1 cellular context compared by ENCODE assay signal in the genomic region with DNA sequence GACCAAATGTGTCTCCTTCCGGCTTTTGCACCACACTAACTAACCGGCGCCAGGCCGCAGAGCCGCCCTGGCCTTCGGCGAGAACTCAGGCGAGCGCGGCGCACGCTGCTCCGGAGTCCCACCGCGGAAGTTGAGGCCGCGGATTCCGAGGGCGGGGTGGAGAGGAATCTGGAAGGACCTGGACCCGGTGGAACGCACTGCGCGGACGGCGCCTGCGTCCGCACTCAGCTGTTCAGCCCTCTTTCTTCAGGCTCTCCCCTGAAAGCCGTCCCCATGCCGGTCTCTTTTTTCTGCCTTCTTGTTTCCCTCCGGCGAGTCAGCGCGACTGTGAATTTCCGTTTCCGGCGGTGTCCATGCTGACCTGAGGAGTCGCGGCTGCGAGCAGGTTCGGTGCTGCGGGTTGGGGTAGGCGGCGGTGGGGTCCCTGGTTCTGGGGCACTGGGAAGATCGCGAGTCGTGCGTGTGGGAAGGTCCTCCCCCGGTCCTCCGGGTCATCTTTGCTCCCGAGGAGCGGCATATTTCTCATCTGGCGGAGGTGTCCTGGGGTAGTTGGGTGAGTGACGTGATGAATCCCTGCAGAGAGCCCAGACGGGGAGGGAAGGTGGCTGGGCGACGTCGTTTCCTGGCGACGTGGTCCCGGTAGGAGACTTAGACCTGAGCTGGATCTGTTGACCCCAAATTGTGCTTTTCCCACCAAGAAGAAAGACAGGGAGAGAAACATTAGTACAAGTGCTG.
TF ChIP-seq lines count a peak whose summit lies in the region.

A gene with protein sequence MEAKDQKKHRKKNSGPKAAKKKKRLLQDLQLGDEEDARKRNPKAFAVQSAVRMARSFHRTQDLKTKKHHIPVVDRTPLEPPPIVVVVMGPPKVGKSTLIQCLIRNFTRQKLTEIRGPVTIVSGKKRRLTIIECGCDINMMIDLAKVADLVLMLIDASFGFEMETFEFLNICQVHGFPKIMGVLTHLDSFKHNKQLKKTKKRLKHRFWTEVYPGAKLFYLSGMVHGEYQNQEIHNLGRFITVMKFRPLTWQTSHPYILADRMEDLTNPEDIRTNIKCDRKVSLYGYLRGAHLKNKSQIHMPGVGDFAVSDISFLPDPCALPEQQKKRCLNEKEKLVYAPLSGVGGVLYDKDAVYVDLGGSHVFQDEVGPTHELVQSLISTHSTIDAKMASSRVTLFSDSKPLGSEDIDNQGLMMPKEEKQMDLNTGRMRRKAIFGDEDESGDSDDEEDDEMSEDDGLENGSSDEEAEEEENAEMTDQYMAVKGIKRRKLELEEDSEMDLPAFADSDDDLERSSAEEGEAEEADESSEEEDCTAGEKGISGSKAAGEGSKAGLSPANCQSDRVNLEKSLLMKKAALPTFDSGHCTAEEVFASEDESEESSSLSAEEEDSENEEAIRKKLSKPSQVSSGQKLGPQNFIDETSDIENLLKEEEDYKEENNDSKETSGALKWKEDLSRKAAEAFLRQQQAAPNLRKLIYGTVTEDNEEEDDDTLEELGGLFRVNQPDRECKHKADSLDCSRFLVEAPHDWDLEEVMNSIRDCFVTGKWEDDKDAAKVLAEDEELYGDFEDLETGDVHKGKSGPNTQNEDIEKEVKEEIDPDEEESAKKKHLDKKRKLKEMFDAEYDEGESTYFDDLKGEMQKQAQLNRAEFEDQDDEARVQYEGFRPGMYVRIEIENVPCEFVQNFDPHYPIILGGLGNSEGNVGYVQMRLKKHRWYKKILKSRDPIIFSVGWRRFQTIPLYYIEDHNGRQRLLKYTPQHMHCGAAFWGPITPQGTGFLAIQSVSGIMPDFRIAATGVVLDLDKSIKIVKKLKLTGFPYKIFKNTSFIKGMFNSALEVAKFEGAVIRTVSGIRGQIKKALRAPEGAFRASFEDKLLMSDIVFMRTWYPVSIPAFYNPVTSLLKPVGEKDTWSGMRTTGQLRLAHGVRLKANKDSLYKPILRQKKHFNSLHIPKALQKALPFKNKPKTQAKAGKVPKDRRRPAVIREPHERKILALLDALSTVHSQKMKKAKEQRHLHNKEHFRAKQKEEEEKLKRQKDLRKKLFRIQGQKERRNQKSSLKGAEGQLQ (plus strand): TSS at position 350 of the 735 bp plus-strand sequence. CDS start 1,600 bp downstream, outside the sequence.

TF ChIP-seq in HepG2, 621 proteins besides CTCF, POLR2A, EP300 and RAD21 (continued from another document and continues in another):
- no peak for TF ChIP-seq FOXP1 (IDR thresholded peaks at IDR 0.05)
- TF ChIP-seq FOXP1 (CRISPR knock-in tag; IDR thresholded peaks at IDR 0.05), result 0 out of 2 replicates have a peak, but pooled peaks have one; percentile 41
- TF ChIP-seq ZNF724P (CRISPR knock-in tag; IDR thresholded peaks at IDR 0.05; ENCODE audit: borderline replicate concordance), result no peak; the same call in 1 of the 2 replicates
- 0 out of 2 replicates have a peak, but pooled peaks have one; percentile 2 for TF ChIP-seq BHLHE40 (IDR thresholded peaks at IDR 0.05; ENCODE audit: low read length)
- TF ChIP-seq ZNF816 (CRISPR knock-in tag; IDR thresholded peaks at IDR 0.05; ENCODE audit: borderline replicate concordance), result peak; percentile 93; the same call in 1 of the 2 replicates
- TF ChIP-seq, protein P1, sequence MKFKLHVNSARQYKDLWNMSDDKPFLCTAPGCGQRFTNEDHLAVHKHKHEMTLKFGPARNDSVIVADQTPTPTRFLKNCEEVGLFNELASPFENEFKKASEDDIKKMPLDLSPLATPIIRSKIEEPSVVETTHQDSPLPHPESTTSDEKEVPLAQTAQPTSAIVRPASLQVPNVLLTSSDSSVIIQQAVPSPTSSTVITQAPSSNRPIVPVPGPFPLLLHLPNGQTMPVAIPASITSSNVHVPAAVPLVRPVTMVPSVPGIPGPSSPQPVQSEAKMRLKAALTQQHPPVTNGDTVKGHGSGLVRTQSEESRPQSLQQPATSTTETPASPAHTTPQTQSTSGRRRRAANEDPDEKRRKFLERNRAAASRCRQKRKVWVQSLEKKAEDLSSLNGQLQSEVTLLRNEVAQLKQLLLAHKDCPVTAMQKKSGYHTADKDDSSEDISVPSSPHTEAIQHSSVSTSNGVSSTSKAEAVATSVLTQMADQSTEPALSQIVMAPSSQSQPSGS (CRISPR knock-in tag; IDR thresholded peaks at IDR 0.05), result peak; percentile 85; the same call in 1 of the 2 replicates
- TF ChIP-seq MIER3 (CRISPR knock-in tag; IDR thresholded peaks at IDR 0.05; ENCODE audit: borderline replicate concordance), result peak; percentile 88; the same call in 1 of the 2 replicates
- TF ChIP-seq ARNT (IDR thresholded peaks at IDR 0.05), result no peak
- TF ChIP-seq HCFC1 (IDR thresholded peaks at IDR 0.05; ENCODE audit: low read depth, low read length), result peak; percentile 84
- TF ChIP-seq MBD4 (IDR thresholded peaks at IDR 0.05; ENCODE audit: borderline replicate concordance, low read length), result no peak
- TF ChIP-seq ZNF546 (CRISPR knock-in tag; conservative IDR thresholded peaks at IDR 0.05), result no peak
- peak; percentile 55 for TF ChIP-seq SKI (IDR thresholded peaks at IDR 0.05; ENCODE audit: partially characterized antibody)
- TF ChIP-seq ZBTB7B (CRISPR knock-in tag; IDR thresholded peaks at IDR 0.05), result peak; percentile 57; the same call in 1 of the 2 replicates
- no peak for TF ChIP-seq PRMT3 (CRISPR knock-in tag; IDR thresholded peaks at IDR 0.05; ENCODE audit: borderline replicate concordance, low read depth)
- TF ChIP-seq ZNF674 (CRISPR knock-in tag; IDR thresholded peaks at IDR 0.05; ENCODE audit: low read depth), result peak; percentile 83; the same call in 1 of the 2 replicates
- peak; percentile 56 for TF ChIP-seq RFX3 (CRISPR knock-in tag; IDR thresholded peaks at IDR 0.05)
- TF ChIP-seq, protein P2, sequence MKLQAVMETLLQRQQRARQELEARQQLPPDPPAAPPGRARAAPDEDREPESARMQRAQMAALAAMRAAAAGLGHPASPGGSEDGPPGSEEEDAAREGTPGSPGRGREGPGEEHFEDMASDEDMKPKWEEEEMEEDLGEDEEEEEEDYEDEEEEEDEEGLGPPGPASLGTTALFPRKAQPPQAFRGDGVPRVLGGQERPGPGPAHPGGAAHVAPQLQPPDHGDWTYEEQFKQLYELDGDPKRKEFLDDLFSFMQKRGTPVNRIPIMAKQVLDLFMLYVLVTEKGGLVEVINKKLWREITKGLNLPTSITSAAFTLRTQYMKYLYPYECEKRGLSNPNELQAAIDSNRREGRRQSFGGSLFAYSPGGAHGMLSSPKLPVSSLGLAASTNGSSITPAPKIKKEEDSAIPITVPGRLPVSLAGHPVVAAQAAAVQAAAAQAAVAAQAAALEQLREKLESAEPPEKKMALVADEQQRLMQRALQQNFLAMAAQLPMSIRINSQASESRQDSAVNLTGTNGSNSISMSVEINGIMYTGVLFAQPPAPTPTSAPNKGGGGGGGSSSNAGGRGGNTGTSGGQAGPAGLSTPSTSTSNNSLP (IDR thresholded peaks at IDR 0.05; ENCODE audit: low read depth, low read length), result no peak
- TF ChIP-seq ZNF17 (CRISPR knock-in tag; IDR thresholded peaks at IDR 0.05), result no peak
- TF ChIP-seq SIX1 (CRISPR knock-in tag; IDR thresholded peaks at IDR 0.05; ENCODE audit: borderline replicate concordance), result 0 out of 2 replicates have a peak, but pooled peaks have one; percentile 41
- TF ChIP-seq, protein P3, sequence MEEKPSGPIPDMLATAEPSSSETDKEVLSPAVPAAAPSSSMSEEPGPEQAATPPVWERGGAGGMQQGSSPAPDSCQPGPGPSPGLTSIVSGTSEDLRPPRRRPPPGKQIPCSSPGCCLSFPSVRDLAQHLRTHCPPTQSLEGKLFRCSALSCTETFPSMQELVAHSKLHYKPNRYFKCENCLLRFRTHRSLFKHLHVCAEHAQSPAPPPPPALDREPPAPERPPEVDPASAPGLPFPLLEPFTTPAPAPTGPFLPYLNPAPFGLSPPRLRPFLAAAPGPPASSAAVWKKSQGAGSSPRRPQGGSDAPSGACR (CRISPR knock-in tag; IDR thresholded peaks at IDR 0.05), result peak; percentile 98
- peak; percentile 70 for TF ChIP-seq IKZF4 (CRISPR knock-in tag; IDR thresholded peaks at IDR 0.05; ENCODE audit: borderline replicate concordance, low read depth, not compliant biosample characterization)
- TF ChIP-seq, protein P4, sequence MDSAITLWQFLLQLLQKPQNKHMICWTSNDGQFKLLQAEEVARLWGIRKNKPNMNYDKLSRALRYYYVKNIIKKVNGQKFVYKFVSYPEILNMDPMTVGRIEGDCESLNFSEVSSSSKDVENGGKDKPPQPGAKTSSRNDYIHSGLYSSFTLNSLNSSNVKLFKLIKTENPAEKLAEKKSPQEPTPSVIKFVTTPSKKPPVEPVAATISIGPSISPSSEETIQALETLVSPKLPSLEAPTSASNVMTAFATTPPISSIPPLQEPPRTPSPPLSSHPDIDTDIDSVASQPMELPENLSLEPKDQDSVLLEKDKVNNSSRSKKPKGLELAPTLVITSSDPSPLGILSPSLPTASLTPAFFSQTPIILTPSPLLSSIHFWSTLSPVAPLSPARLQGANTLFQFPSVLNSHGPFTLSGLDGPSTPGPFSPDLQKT (CRISPR knock-in tag; IDR thresholded peaks at IDR 0.05; ENCODE audit: borderline replicate concordance), result no peak; the same call in 1 of the 2 replicates
- TF ChIP-seq SNAI1 (CRISPR knock-in tag; IDR thresholded peaks at IDR 0.05; ENCODE audit: borderline replicate concordance), result peak; percentile 75; the same call in 1 of the 2 replicates
- peak; percentile 89; the same call in 1 of the 2 replicates for TF ChIP-seq ZNF670 (CRISPR knock-in tag; IDR thresholded peaks at IDR 0.05; ENCODE audit: borderline replicate concordance)
- peak; percentile 95 for TF ChIP-seq SMAD3 (CRISPR knock-in tag; IDR thresholded peaks at IDR 0.05)
- TF ChIP-seq KDM1A (CRISPR knock-in tag; IDR thresholded peaks at IDR 0.05), result peak; percentile 43; the same call in 1 of the 2 replicates
- TF ChIP-seq MTF2 (CRISPR knock-in tag; IDR thresholded peaks at IDR 0.05; ENCODE audit: borderline replicate concordance), result peak; percentile 94; the same call in 1 of the 2 replicates
- TF ChIP-seq, protein P5, sequence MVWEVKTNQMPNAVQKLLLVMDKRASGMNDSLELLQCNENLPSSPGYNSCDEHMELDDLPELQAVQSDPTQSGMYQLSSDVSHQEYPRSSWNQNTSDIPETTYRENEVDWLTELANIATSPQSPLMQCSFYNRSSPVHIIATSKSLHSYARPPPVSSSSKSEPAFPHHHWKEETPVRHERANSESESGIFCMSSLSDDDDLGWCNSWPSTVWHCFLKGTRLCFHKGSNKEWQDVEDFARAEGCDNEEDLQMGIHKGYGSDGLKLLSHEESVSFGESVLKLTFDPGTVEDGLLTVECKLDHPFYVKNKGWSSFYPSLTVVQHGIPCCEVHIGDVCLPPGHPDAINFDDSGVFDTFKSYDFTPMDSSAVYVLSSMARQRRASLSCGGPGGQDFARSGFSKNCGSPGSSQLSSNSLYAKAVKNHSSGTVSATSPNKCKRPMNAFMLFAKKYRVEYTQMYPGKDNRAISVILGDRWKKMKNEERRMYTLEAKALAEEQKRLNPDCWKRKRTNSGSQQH (CRISPR knock-in tag; IDR thresholded peaks at IDR 0.05; ENCODE audit: low read depth), result peak; percentile 98
- TF ChIP-seq ELF4 (CRISPR knock-in tag; IDR thresholded peaks at IDR 0.05; ENCODE audit: borderline replicate concordance), result peak; percentile 86; the same call in 1 of the 2 replicates
- TF ChIP-seq, protein P6, sequence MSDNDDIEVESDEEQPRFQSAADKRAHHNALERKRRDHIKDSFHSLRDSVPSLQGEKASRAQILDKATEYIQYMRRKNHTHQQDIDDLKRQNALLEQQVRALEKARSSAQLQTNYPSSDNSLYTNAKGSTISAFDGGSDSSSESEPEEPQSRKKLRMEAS (IDR thresholded peaks at IDR 0.05), result peak; percentile 95
- peak; percentile 94 for TF ChIP-seq KMT2B (CRISPR knock-in tag; IDR thresholded peaks at IDR 0.05)
- peak; percentile 97 for TF ChIP-seq CBX5 (CRISPR knock-in tag; IDR thresholded peaks at IDR 0.05; ENCODE audit: borderline replicate concordance)
- TF ChIP-seq FOSL2 (CRISPR knock-in tag; IDR thresholded peaks at IDR 0.05), result peak; percentile 74
- TF ChIP-seq ZNF776 (CRISPR knock-in tag; IDR thresholded peaks at IDR 0.05), result peak; percentile 91
- TF ChIP-seq ZNF549 (CRISPR knock-in tag; IDR thresholded peaks at IDR 0.05), result no peak
- TF ChIP-seq ZNF501 (CRISPR knock-in tag; IDR thresholded peaks at IDR 0.05), result peak; percentile 97
- peak; percentile 50; the same call in 1 of the 2 replicates for TF ChIP-seq NFIC (IDR thresholded peaks at IDR 0.05; ENCODE audit: low read length)
- TF ChIP-seq, protein P7, sequence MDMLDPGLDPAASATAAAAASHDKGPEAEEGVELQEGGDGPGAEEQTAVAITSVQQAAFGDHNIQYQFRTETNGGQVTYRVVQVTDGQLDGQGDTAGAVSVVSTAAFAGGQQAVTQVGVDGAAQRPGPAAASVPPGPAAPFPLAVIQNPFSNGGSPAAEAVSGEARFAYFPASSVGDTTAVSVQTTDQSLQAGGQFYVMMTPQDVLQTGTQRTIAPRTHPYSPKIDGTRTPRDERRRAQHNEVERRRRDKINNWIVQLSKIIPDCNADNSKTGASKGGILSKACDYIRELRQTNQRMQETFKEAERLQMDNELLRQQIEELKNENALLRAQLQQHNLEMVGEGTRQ (IDR thresholded peaks at IDR 0.05; ENCODE audit: low read depth, low read length), result no peak
- TF ChIP-seq, protein P7 (CRISPR knock-in tag; IDR thresholded peaks at IDR 0.05; ENCODE audit: borderline replicate concordance), result no peak
- TF ChIP-seq, protein P8, sequence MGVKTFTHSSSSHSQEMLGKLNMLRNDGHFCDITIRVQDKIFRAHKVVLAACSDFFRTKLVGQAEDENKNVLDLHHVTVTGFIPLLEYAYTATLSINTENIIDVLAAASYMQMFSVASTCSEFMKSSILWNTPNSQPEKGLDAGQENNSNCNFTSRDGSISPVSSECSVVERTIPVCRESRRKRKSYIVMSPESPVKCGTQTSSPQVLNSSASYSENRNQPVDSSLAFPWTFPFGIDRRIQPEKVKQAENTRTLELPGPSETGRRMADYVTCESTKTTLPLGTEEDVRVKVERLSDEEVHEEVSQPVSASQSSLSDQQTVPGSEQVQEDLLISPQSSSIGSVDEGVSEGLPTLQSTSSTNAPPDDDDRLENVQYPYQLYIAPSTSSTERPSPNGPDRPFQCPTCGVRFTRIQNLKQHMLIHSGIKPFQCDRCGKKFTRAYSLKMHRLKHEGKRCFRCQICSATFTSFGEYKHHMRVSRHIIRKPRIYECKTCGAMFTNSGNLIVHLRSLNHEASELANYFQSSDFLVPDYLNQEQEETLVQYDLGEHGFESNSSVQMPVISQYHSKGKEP (CRISPR knock-in tag; IDR thresholded peaks at IDR 0.05), result peak; percentile 88
- TF ChIP-seq ESRRA (CRISPR knock-in tag; IDR thresholded peaks at IDR 0.05; ENCODE audit: low read depth), result peak; percentile 77; the same call in 1 of the 2 replicates
- TF ChIP-seq ZSCAN9 (CRISPR knock-in tag; IDR thresholded peaks at IDR 0.05; ENCODE audit: borderline replicate concordance), result peak; percentile 87
